8 cellular contexts compared by ENCODE assay signal in genomic region chr9:34591091-34591910, GRCh38. TPM values are rescaled to one million over a fixed set of nuclear protein-coding genes. Genes with fewer than 3 reads are reported as not detected.
DNase-seq lines count a peak whose midpoint lies in the region.

No MANE protein-coding gene starts in this region.

- no peaks in the 10 kb centered on the region for H3K36me3 Mint-ChIP-seq in activated naive CD4-positive, alpha-beta T cell treated with anti-CD3 and anti-CD28 coated beads for 36 hours (ENCODE audit: low read depth)

- H3K9me3 ChIP-seq in HUES6 (ENCODE audit: control insufficient read depth, insufficient read depth, low read depth, low read length): no peaks in the 10 kb centered on the region

- H3K9me3 Mint-ChIP-seq in activated naive CD4-positive, alpha-beta T cell treated with anti-CD3 and anti-CD28 coated beads for 36 hours: no peaks in the 10 kb centered on the region

- H3K27ac Mint-ChIP-seq in activated naive CD4-positive, alpha-beta T cell treated with anti-CD3 and anti-CD28 coated beads for 36 hours: no peak overlapping the region

- intact Hi-C loops in activated naive CD4-positive, alpha-beta T cell treated with anti-CD3 and anti-CD28 coated beads for 36 hours (cut with micrococcal nuclease): loop anchor here (1.0 to 5.0 kb wide), 6 partner anchors 29 to 188 kb away; no protein-coding TSS in a partner anchor

- H3K4me1 ChIP-seq in HUES6 (ENCODE audit: control insufficient read depth, insufficient read depth, low read length): peaks cover 44% of the 10 kb centered on the region

- peak overlapping the region; percentile 78 for H3K4me3 ChIP-seq in HUES6 (ENCODE audit: low read depth, low read length)

- H3K9ac ChIP-seq in HUES6 (ENCODE audit: low read length): no peak overlapping the region

- CTCF ChIA-PET in activated naive CD4-positive, alpha-beta T cell treated with anti-CD3 and anti-CD28 coated beads for 36 hours (lab: Charles Lee): interaction anchor here (0.6 to 3.2 kb wide), 31 partner anchors 8 to 1557 kb away, joined by 3 to 26 read pairs (median 4); partner anchors contain the start of genes DCTN3, MYORG and RPP25L

- peak overlapping the region; percentile 58 for H3K4me3 Mint-ChIP-seq in activated naive CD4-positive, alpha-beta T cell treated with anti-CD3 and anti-CD28 coated beads for 36 hours

- peaks cover 79% of the 10 kb centered on the region for H3K27me3 ChIP-seq in HUES6 (ENCODE audit: control insufficient read depth, insufficient read depth, low read length)

- peaks cover 68% of the 10 kb centered on the region for H3K27me3 Mint-ChIP-seq in activated naive CD4-positive, alpha-beta T cell treated with anti-CD3 and anti-CD28 coated beads for 36 hours (ENCODE audit: low read depth)

- peaks cover 22% of the 10 kb centered on the region for H3K4me1 Mint-ChIP-seq in activated naive CD4-positive, alpha-beta T cell treated with anti-CD3 and anti-CD28 coated beads for 36 hours (ENCODE audit: low read depth)

- DNase-seq in NCI-H1436 (lab: John Stamatoyannopoulos, UW) (peak; percentile 50), NCI-H1436 treated with DMSO at 0.1 percent for 48 hours (lab: John Stamatoyannopoulos, UW) (no peak), SK-MEL-5 (ENCODE audit: low read depth, low spot score) (peak; percentile 68), germinal center (ENCODE audit: low spot score) (peak; percentile 88), occipital lobe (lab: John Stamatoyannopoulos, UW) (peak; percentile 74), substantia nigra (lab: John Stamatoyannopoulos, UW) (peak in 48 of 49 donors; percentile 35 to 91 (median 79))
- peak; percentile 83 for DNase-seq in activated naive CD4-positive, alpha-beta T cell treated with anti-CD3 and anti-CD28 coated beads for 36 hours

- H3K27ac ChIP-seq in HUES6 (ENCODE audit: low read depth, low read length): no peak overlapping the region
- H3K27ac ChIP-seq in substantia nigra (ENCODE audit: low read depth, low read length, poor library complexity, severe bottlenecking): no peak overlapping the region

- no peaks in the 10 kb centered on the region for H3K36me3 ChIP-seq in HUES6 (ENCODE audit: control insufficient read depth, insufficient read depth, low read length)

- in situ Hi-C loops in SK-MEL-5 (cut with HindIII; ENCODE audit: low pct_unique_long_range_greater_than_20kb, low sequenced_read_pairs): no loop called here

RNA-seq across cellular contexts. Expression of gene CNTFR, which starts 1.8 kb away (rescaled TPM):
- total RNA-seq in SK-MEL-5 (2014; rRNA removed; shearing (Covaris generic)): 1.1 TPM in 2 replicates
- polyA plus RNA-seq in SK-MEL-5 (2015; cell fraction: cytosol; rRNA removed): 2.4 and 3.5 TPM in 2 replicates
- polyA plus RNA-seq in SK-MEL-5 (2015; cell fraction: nucleus; rRNA removed): 0.28 and 2.4 TPM in 2 replicates
- total RNA-seq in activated naive CD4-positive, alpha-beta T cell treated with anti-CD3 and anti-CD28 coated beads for 36 hours: not detected
- 14.0 TPM for total RNA-seq in occipital lobe

RNA-seq across cellular contexts. Expression of gene RPP25L, which starts 20.6 kb away (rescaled TPM):
- 35.7 and 44.8 TPM in 2 replicates for total RNA-seq in SK-MEL-5 (2014; rRNA removed; shearing (Covaris generic))
- polyA plus RNA-seq in SK-MEL-5 (2015; cell fraction: cytosol; rRNA removed): 42.2 and 43.2 TPM in 2 replicates
- 11.3 and 15.6 TPM in 2 replicates for polyA plus RNA-seq in SK-MEL-5 (2015; cell fraction: nucleus; rRNA removed)
- 10 to 100 TPM; 25.7 to 27.0 TPM for total RNA-seq in activated naive CD4-positive, alpha-beta T cell treated with anti-CD3 and anti-CD28 coated beads for 36 hours
- 5.5 TPM for total RNA-seq in occipital lobe

RNA-seq across cellular contexts. Expression of gene DCTN3, which starts 29.0 kb away (rescaled TPM):
- 59.7 and 70.2 TPM in 2 replicates for total RNA-seq in SK-MEL-5 (2014; rRNA removed; shearing (Covaris generic))
- 52.9 and 64.3 TPM in 2 replicates for polyA plus RNA-seq in SK-MEL-5 (2015; cell fraction: cytosol; rRNA removed)
- polyA plus RNA-seq in SK-MEL-5 (2015; cell fraction: nucleus; rRNA removed): 24.1 and 49.6 TPM in 2 replicates
- total RNA-seq in activated naive CD4-positive, alpha-beta T cell treated with anti-CD3 and anti-CD28 coated beads for 36 hours: 10 to 100 TPM; 86.1 to 87.5 TPM
- 108 TPM for total RNA-seq in occipital lobe

RNA-seq across cellular contexts. Expression of gene ARID3C, which starts 37.6 kb away (rescaled TPM):
- 0.11 and 0.26 TPM in 2 replicates for total RNA-seq in SK-MEL-5 (2014; rRNA removed; shearing (Covaris generic))
- polyA plus RNA-seq in SK-MEL-5 (2015; cell fraction: cytosol; rRNA removed): 0.24 TPM in 1 of 2 replicates, not detected in the other
- not detected in 2 replicates for polyA plus RNA-seq in SK-MEL-5 (2015; cell fraction: nucleus; rRNA removed)
- total RNA-seq in activated naive CD4-positive, alpha-beta T cell treated with anti-CD3 and anti-CD28 coated beads for 36 hours: under 1 TPM; 0.29 to 0.37 TPM
- not detected for total RNA-seq in occipital lobe

RNA-seq across cellular contexts. Expression of gene SIGMAR1, which starts 46.3 kb away (rescaled TPM):
- total RNA-seq in SK-MEL-5 (2014; rRNA removed; shearing (Covaris generic)): 94.0 and 119 TPM in 2 replicates
- polyA plus RNA-seq in SK-MEL-5 (2015; cell fraction: cytosol; rRNA removed): 304 and 319 TPM in 2 replicates
- polyA plus RNA-seq in SK-MEL-5 (2015; cell fraction: nucleus; rRNA removed): 67.7 and 101 TPM in 2 replicates
- 10 to 100 TPM; 58.9 TPM for total RNA-seq in activated naive CD4-positive, alpha-beta T cell treated with anti-CD3 and anti-CD28 coated beads for 36 hours
- 24.3 TPM for total RNA-seq in occipital lobe
